In genomic region chr19:35596366-35596999, GRCh38 we compare ENCODE assay signal across 1 cellular context.
A peak's percentile ranks its signal among the peaks of the same experiment; 100 is the strongest.
TF ChIP-seq lines count a peak whose summit lies in the region.

No MANE protein-coding gene starts in this region.

TF ChIP-seq in GM12878, 131 proteins besides CTCF, POLR2A, EP300 and RAD21 (continues in another document):
- TF ChIP-seq PAX5 (IDR thresholded peaks at IDR 0.05; ENCODE audit: borderline replicate concordance, low read depth, low read length), result no peak
- no peak for TF ChIP-seq HDAC2 (IDR thresholded peaks at IDR 0.05)
- TF ChIP-seq SPI1 (IDR thresholded peaks at IDR 0.05; ENCODE audit: borderline replicate concordance, insufficient read depth, low read depth, low read length), result no peak
- TF ChIP-seq TCF3 (IDR thresholded peaks at IDR 0.05; ENCODE audit: borderline replicate concordance, insufficient read depth, low read depth, low read length), result no peak
- no peak for TF ChIP-seq ZBTB11 (CRISPR knock-in tag; IDR thresholded peaks at IDR 0.05)
- no peak for TF ChIP-seq CHD4 (IDR thresholded peaks at IDR 0.05)
- peak; percentile 64; the same call in 1 of the 2 replicates for TF ChIP-seq DPF2 (IDR thresholded peaks at IDR 0.05)
- TF ChIP-seq CHD2 (IDR thresholded peaks at IDR 0.05; ENCODE audit: borderline replicate concordance, low read depth, low read length), result 0 out of 2 replicates have a peak, but pooled peaks have one; percentile 32
- TF ChIP-seq PBX3 (IDR thresholded peaks at IDR 0.05; ENCODE audit: insufficient replicate concordance, low read depth, low read length), result peak; percentile 89
- peak; percentile 97 for TF ChIP-seq PKNOX1 (IDR thresholded peaks at IDR 0.05)
- TF ChIP-seq SMC3 (IDR thresholded peaks at IDR 0.05; ENCODE audit: borderline replicate concordance, low read length), result no peak
- TF ChIP-seq MYC (IDR thresholded peaks at IDR 0.05; ENCODE audit: insufficient read depth, insufficient read length, insufficient replicate concordance, low read length, severe bottlenecking), result no peak
- TF ChIP-seq NR2C1 (IDR thresholded peaks at IDR 0.05), result no peak
- TF ChIP-seq ZNF207 (IDR thresholded peaks at IDR 0.05; ENCODE audit: borderline replicate concordance), result no peak
- TF ChIP-seq NR2F1 (conservative IDR thresholded peaks at IDR 0.05), result peak; percentile 80
- TF ChIP-seq NFYA (IDR thresholded peaks at IDR 0.05; ENCODE audit: borderline replicate concordance, low read depth, low read length), result no peak; the same call in 1 of the 2 replicates
- TF ChIP-seq FOXM1 (IDR thresholded peaks at IDR 0.05; ENCODE audit: low read depth, low read length), result no peak
- TF ChIP-seq TCF7 (IDR thresholded peaks at IDR 0.05; ENCODE audit: borderline replicate concordance), result no peak
- peak; percentile 48 for TF ChIP-seq FOS (IDR thresholded peaks at IDR 0.05; ENCODE audit: borderline replicate concordance, extremely low read depth, insufficient read length)
- no peak for TF ChIP-seq MAX (IDR thresholded peaks at IDR 0.05; ENCODE audit: low read depth, low read length)
- no peak for TF ChIP-seq ZNF384 (IDR thresholded peaks at IDR 0.05; ENCODE audit: borderline replicate concordance, low read depth, low read length)
- peak; percentile 52 to 76; a peak in 3 of 4 replicates for TF ChIP-seq BHLHE40 (IDR thresholded peaks at IDR 0.05; ENCODE audit: borderline replicate concordance in 1 of 2, low read depth in 2 of 2, low read length in 1 of 2)
- no peak for TF ChIP-seq ZNF592 (IDR thresholded peaks at IDR 0.05)
- no peak for TF ChIP-seq USF1 (IDR thresholded peaks at IDR 0.05; ENCODE audit: borderline replicate concordance, extremely low read length, insufficient read depth, low read depth, low read length)
- TF ChIP-seq SRF (IDR thresholded peaks at IDR 0.05; ENCODE audit: low read depth in 2 of 2, low read length in 2 of 2), result no peak
- TF ChIP-seq ASH2L (IDR thresholded peaks at IDR 0.05; ENCODE audit: borderline replicate concordance, low read depth), result no peak
- peak; percentile 72 for TF ChIP-seq ATF7 (IDR thresholded peaks at IDR 0.05; ENCODE audit: low read depth)
- TF ChIP-seq GABPA (IDR thresholded peaks at IDR 0.05; ENCODE audit: low read depth), result no peak
- no peak for TF ChIP-seq IRF5 (IDR thresholded peaks at IDR 0.05; ENCODE audit: borderline replicate concordance)
- TF ChIP-seq YY1 (IDR thresholded peaks at IDR 0.05; ENCODE audit: low read depth, low read length), result peak; percentile 68
- TF ChIP-seq POU2F2 (IDR thresholded peaks at IDR 0.05; ENCODE audit: borderline replicate concordance, low read depth, low read length), result no peak
- TF ChIP-seq IRF3 (IDR thresholded peaks at IDR 0.05), result peak; percentile 31; the same call in 1 of the 2 replicates
- no peak for TF ChIP-seq HCFC1 (IDR thresholded peaks at IDR 0.05; ENCODE audit: low read length)
- TF ChIP-seq TAF1 (IDR thresholded peaks at IDR 0.05; ENCODE audit: borderline replicate concordance, low read depth, low read length), result no peak
- no peak for TF ChIP-seq RCOR1 (conservative IDR thresholded peaks at IDR 0.05; ENCODE audit: low read depth, low read length)
- peak; percentile 43; the same call in 1 of the 2 replicates for TF ChIP-seq CREB1 (IDR thresholded peaks at IDR 0.05; ENCODE audit: low read depth)
- no peak for TF ChIP-seq ATF3 (IDR thresholded peaks at IDR 0.05; ENCODE audit: borderline replicate concordance, extremely low read depth, low read depth, low read length)
- no peak for TF ChIP-seq TCF12 (IDR thresholded peaks at IDR 0.05; ENCODE audit: low read depth, low read length)
- no peak for TF ChIP-seq IRF4 (IDR thresholded peaks at IDR 0.05; ENCODE audit: low read depth, low read length)
- peak; percentile 75 to 80; a peak in 3 of 4 replicates for TF ChIP-seq IKZF2 (IDR thresholded peaks at IDR 0.05)
- TF ChIP-seq MLLT1 (IDR thresholded peaks at IDR 0.05), result no peak
- TF ChIP-seq KLF5 (IDR thresholded peaks at IDR 0.05; ENCODE audit: partially characterized antibody), result no peak
- TF ChIP-seq RFX5 (IDR thresholded peaks at IDR 0.05; ENCODE audit: low read depth, low read length), result peak; percentile 57; the same call in 1 of the 2 replicates
- TF ChIP-seq RBBP5 (conservative IDR thresholded peaks at IDR 0.05), result no peak
- TF ChIP-seq MTA2 (IDR thresholded peaks at IDR 0.05; ENCODE audit: low read depth), result peak; percentile 46
- no peak for TF ChIP-seq HDAC6 (IDR thresholded peaks at IDR 0.05; ENCODE audit: unreplicated experiment)
